In genomic region chr19:17539288-17540117, GRCh38 we compare ENCODE assay signal across 8 cellular contexts. TPM values are rescaled to one million over a fixed set of nuclear protein-coding genes. Genes with fewer than 3 reads are reported as not detected.
DNase-seq lines count a peak whose midpoint lies in the region; ATAC-seq, FAIRE-seq and TF ChIP-seq lines count a peak whose summit lies in the region.

No MANE protein-coding gene starts in this region.

- H3K4me3 ChIP-seq in A673 (ENCODE audit: low read depth, low read length, poor library complexity, severe bottlenecking) (peak overlapping the region; percentile 53), PC-9 (peak overlapping the region; percentile 66), mucosa of rectum (ENCODE audit: low read length in 2 of 2) (peak overlapping the region; percentile 54 to 55)

- H3K36me3 Mint-ChIP-seq in activated T-cell treated with anti-CD3 and anti-CD28 coated beads, Interleukin-2, amount 50 U/mL, for 24 hours (ENCODE audit: low read depth) = no peaks in the 10 kb centered on the region

- BruUV-seq in A673 (replicated peaks; lab: Mats Ljungman, UMichigan) = no TSS peak
- no TSS peak for BruUV-seq in PC-9 (replicated peaks; lab: Mats Ljungman, UMichigan)

- peak; percentile 92 for ATAC-seq in esophagus mucosa

- no peaks in the 10 kb centered on the region for H3K9me3 Mint-ChIP-seq in activated T-cell treated with anti-CD3 and anti-CD28 coated beads, Interleukin-2, amount 50 U/mL, for 24 hours

- H3K27me3 ChIP-seq in A673 (replicated peaks; ENCODE audit: insufficient read depth, low read depth, low read length, poor library complexity) (no peaks in the 10 kb centered on the region), PC-9 (ENCODE audit: insufficient read depth, low read depth) (peaks cover 14% of the 10 kb centered on the region; the same call in 1 of the 2 replicates), mucosa of rectum (ENCODE audit: control insufficient read depth in 2 of 2, insufficient read depth in 2 of 2, low read length in 2 of 2) (peaks cover 2 to 5% of the 10 kb centered on the region in 2 donors)

- peak overlapping the region; percentile 75 for H3K27ac Mint-ChIP-seq in activated T-cell treated with anti-CD3 and anti-CD28 coated beads, Interleukin-2, amount 50 U/mL, for 24 hours

- H3K4me2 ChIP-seq in PC-9 = peak overlapping the region; percentile 87

- peak overlapping the region; percentile 14 to 33 for H3K9ac ChIP-seq in mucosa of rectum (ENCODE audit: low read depth in 1 of 2, low read length in 2 of 2)

- H4K20me1 ChIP-seq in PC-9 (ENCODE audit: insufficient read depth) = no peaks in the 10 kb centered on the region

- peak overlapping the region; percentile 77 for H3K4me3 Mint-ChIP-seq in activated T-cell treated with anti-CD3 and anti-CD28 coated beads, Interleukin-2, amount 50 U/mL, for 24 hours

- H3K36me3 ChIP-seq in A673 (ENCODE audit: insufficient read depth, low read length, poor library complexity, severe bottlenecking) (no peaks in the 10 kb centered on the region), KOPT-K1 (ENCODE audit: insufficient read depth, low read length) (no peaks in the 10 kb centered on the region), PC-9 (ENCODE audit: low read depth) (no peaks in the 10 kb centered on the region), mucosa of rectum (ENCODE audit: control insufficient read depth in 2 of 2, insufficient read depth in 2 of 2, low read length in 2 of 2) (no peaks in the 10 kb centered on the region)

- H3K27ac ChIP-seq in A673 (ENCODE audit: low read depth, low read length, poor library complexity, severe bottlenecking) (peak overlapping the region; percentile 56), KOPT-K1 (ENCODE audit: low read depth, low read length, poor library complexity, severe bottlenecking) (peak overlapping the region; percentile 48), PC-9 (no peak overlapping the region), mucosa of rectum (ENCODE audit: low read depth in 2 of 2, low read length in 2 of 2) (peak overlapping the region; percentile 42 to 48)

- peaks cover 9% of the 10 kb centered on the region for H3K27me3 Mint-ChIP-seq in activated T-cell treated with anti-CD3 and anti-CD28 coated beads, Interleukin-2, amount 50 U/mL, for 24 hours

- peak overlapping the region; percentile 71 for H2AFZ ChIP-seq in PC-9

- peak; percentile 39; the same call in 1 of the 2 replicates for TF ChIP-seq CTCF in A673 (conservative IDR thresholded peaks at IDR 0.05; ENCODE audit: low read depth, low read length)
- TF ChIP-seq CTCF in PC-9 (conservative IDR thresholded peaks at IDR 0.05) = peak; percentile 58; the same call in 1 of the 2 replicates

- H3K79me2 ChIP-seq in PC-9 (ENCODE audit: low read depth) = no peaks in the 10 kb centered on the region

- H3K9me3 ChIP-seq in A673 (ENCODE audit: low read depth, low read length, poor library complexity, severe bottlenecking) (no peaks in the 10 kb centered on the region), KOPT-K1 (ENCODE audit: insufficient read depth, low read length, poor library complexity, severe bottlenecking) (no peaks in the 10 kb centered on the region), PC-9 (ENCODE audit: insufficient read depth, low read depth) (no peaks in the 10 kb centered on the region), mucosa of rectum (ENCODE audit: control insufficient read depth in 2 of 2, low read length in 2 of 2) (no peaks in the 10 kb centered on the region)

- peak; percentile 96 for FAIRE-seq in GM19239 (lab: Jason Lieb, UNC)

- CTCF ChIA-PET in A673 (lab: Charles Lee) = interaction anchor here (0.5 kb wide), 1 partner anchor 320 kb away, joined by 3 read pairs; no protein-coding TSS in a partner anchor
- CTCF ChIA-PET in PC-9 (lab: Charles Lee) = interaction anchor here (0.6 kb wide), 1 partner anchor 555 kb away, joined by 5 read pairs; no protein-coding TSS in a partner anchor

- H3K9me2 ChIP-seq in PC-9 (ENCODE audit: insufficient read depth) = no peaks in the 10 kb centered on the region

- POLR2A ChIA-PET in A673 (lab: Charles Lee; ENCODE audit: low non-redundant PET) (interaction anchor here (0.5 to 0.6 kb wide), 2 partner anchors 300 to 308 kb away, joined by 3 to 11 read pairs; partner anchors contain the start of gene JAK3), PC-9 (lab: Charles Lee; ENCODE audit: unreplicated experiment) (no interaction called here)

- DNase-seq in A673 (ENCODE audit: low spot score) = peak; percentile 98
- peak; percentile 81 for DNase-seq in GM19239 (ENCODE audit: insufficient read length, low spot score)
- peak; percentile 89 to 91 for DNase-seq in PC-9
- peak; percentile 96 for DNase-seq in activated T-cell treated with anti-CD3 and anti-CD28 coated beads, Interleukin-2, amount 50 U/mL, for 24 hours
- DNase-seq in stimulated activated CD8-positive, alpha-beta memory T cell treated with anti-CD3 and anti-CD28 coated beads, Interleukin-4, amount 100 ng/mL, for 1 hour (ENCODE audit: low read depth in 2 of 2, low spot score in 1 of 2) = peak; percentile 91 to 93

- intact Hi-C loops in A673 (cut with micrococcal nuclease; ENCODE audit: unreplicated experiment) (no loop called here), PC-9 (cut with micrococcal nuclease; ENCODE audit: unreplicated experiment) (no loop called here)

- no peaks in the 10 kb centered on the region for H3K4me1 ChIP-seq in A673 (ENCODE audit: insufficient read depth, low read length, poor library complexity, severe bottlenecking)
- peaks cover 10% of the 10 kb centered on the region; the same call in 1 of the 2 replicates for H3K4me1 ChIP-seq in PC-9 (replicated peaks; ENCODE audit: insufficient read depth)
- H3K4me1 ChIP-seq in mucosa of rectum (ENCODE audit: control insufficient read depth in 2 of 2, insufficient read depth in 2 of 2, low read length in 2 of 2) = peaks cover 8 to 10% of the 10 kb centered on the region in 2 donors

- H3K4me1 Mint-ChIP-seq in activated T-cell treated with anti-CD3 and anti-CD28 coated beads, Interleukin-2, amount 50 U/mL, for 24 hours (ENCODE audit: low read depth) = peaks cover 12% of the 10 kb centered on the region

- H3F3A ChIP-seq in PC-9 (ENCODE audit: insufficient read depth, low read depth) = peaks cover 17% of the 10 kb centered on the region; the same call in 1 of the 2 replicates

RNA-seq across cellular contexts. Expression of gene COLGALT1, which starts 15.9 kb away (rescaled TPM):
- total RNA-seq in A673 (2021) = 91.3 and 93.5 TPM in 2 replicates
- total RNA-seq in PC-9 (2021) = 82.9 and 88.8 TPM in 2 replicates
- 28.5 TPM for total RNA-seq in esophagus mucosa

RNA-seq across cellular contexts. Expression of gene PGLS, which starts 28.1 kb away (rescaled TPM):
- total RNA-seq in A673 (2021) (80.1 and 94.4 TPM in 2 replicates), PC-9 (2021) (175 and 290 TPM in 2 replicates), esophagus mucosa (104 TPM)
